1 cellular context compared by ENCODE assay signal in genomic region chr4:177323416-177323815, GRCh38.
A peak's percentile ranks its signal among the peaks of the same experiment; 100 is the strongest.
TF ChIP-seq lines count a peak whose summit lies in the region.

No MANE protein-coding gene starts in this region.

TF ChIP-seq in K562, 482 proteins besides CTCF, POLR2A, EP300 and RAD21:
- TF ChIP-seq PBX2 (CRISPR knock-in tag; IDR thresholded peaks at IDR 0.05; ENCODE audit: low read depth) (no peak), PBX2 (tag; conservative IDR thresholded peaks at IDR 0.05; ENCODE audit: low read depth) (peak; percentile 37; the same call in 1 of the 2 replicates), MEIS2 (IDR thresholded peaks at IDR 0.05; ENCODE audit: partially characterized antibody) (peak; percentile 44), ZNF717 (CRISPR knock-in tag; IDR thresholded peaks at IDR 0.05) (no peak)
